Comparison of ENCODE assay signal across 38 cellular contexts in genomic region chr7:79952399-79952798, GRCh38.
"Had no signal": no experiment of that assay in that cellular context is flagged by ENCODE, and none has a peak within 500 bp of the region (broad histone marks: within the 10 kb centered on the region; RNA-seq: fewer than 3 reads in every experiment).

No MANE protein-coding gene starts in this region.

- DNase-seq: activated effector memory CD4-positive, alpha-beta T cell treated with anti-CD3 and anti-CD28 coated beads, Interleukin-2, amount 50 U/mL, for 16 hours; activated effector memory CD4-positive, alpha-beta T cell treated with Interleukin-2 at 50 U/mL for 16 hours; activated gamma-delta T cell; activated gamma-delta T cell treated with Interleukin-2 at 50 U/mL for 16 hours; activated naive CD4-positive, alpha-beta T cell; activated naive CD4-positive, alpha-beta T cell treated with anti-CD3 and anti-CD28 coated beads for 36 hours; activated naive CD4-positive, alpha-beta T cell treated with anti-CD3 and anti-CD28 coated beads, Interleukin-2, amount 10 ng/mL, durations not matched to agents 7 days and 5 days; activated naive CD4-positive, alpha-beta T cell treated with anti-CD3 and anti-CD28 coated beads, Interleukin-2, amount 50 U/mL, for 16 hours; activated naive CD4-positive, alpha-beta T cell treated with Interleukin-2 at 50 U/mL for 16 hours; activated naive CD8-positive, alpha-beta T cell treated with anti-CD3 and anti-CD28 coated beads for 36 hours; activated naive CD8-positive, alpha-beta T cell treated with anti-CD3 and anti-CD28 coated beads, Interleukin-2, amount 10 ng/mL, durations not matched to agents 7 days and 5 days; activated naive CD8-positive, alpha-beta T cell treated with anti-CD3 and anti-CD28 coated beads, Interleukin-2, amount 50 U/mL, for 24 hours; activated T-cell treated with anti-CD3 and anti-CD28 coated beads, Interleukin-2, amount 50 U/mL, for 1 hour; activated T-cell treated with anti-CD3 and anti-CD28 coated beads, Interleukin-2, amount 50 U/mL, for 24 hours; activated T-cell treated with anti-CD3 and anti-CD28 coated beads, Interleukin-2, amount 50 U/mL, for 4 hours; activated T-cell treated with anti-CD3 and anti-CD28 coated beads, Interleukin-2, amount 50 U/mL, for 48 hours; activated T-cell treated with anti-CD3 and anti-CD28 coated beads, Interleukin-2, amount 50 U/mL, for 72 hours; adrenal gland; amniotic stem cell; amygdala; anterior cingulate cortex; aorta; body of pancreas; brain microvascular endothelial cell; caudate nucleus; central memory CD4-positive, alpha-beta T cell; cerebellar nuclear complex had no signal

- H3K36me3 ChIP-seq: adrenal gland, ascending aorta, brain microvascular endothelial cell, breast epithelium, cardiac muscle cell had no signal

- H3K9me3 Mint-ChIP-seq: activated naive CD4-positive, alpha-beta T cell treated with anti-CD3 and anti-CD28 coated beads for 36 hours; activated naive CD4-positive, alpha-beta T cell treated with anti-CD3 and anti-CD28 coated beads, Interleukin-2, amount 50 U/mL, for 24 hours; activated T-helper 1 cell treated with anti-CD3 and anti-CD28 coated beads, Interleukin-12 subunit alpha, Interleukin-12 subunit beta, Interleukin-2, Interleukin-4 antibody, amounts not matched to agents 30 ng/mL and 10 ng/mL and 1 ng/mL, durations not matched to agents 14 hours and 24 hours and 36 hours had no signal

- H3K9me3 ChIP-seq: adrenal gland, ascending aorta, body of pancreas, breast epithelium had no signal

- H3K4me1 Mint-ChIP-seq: activated naive CD4-positive, alpha-beta T cell treated with anti-CD3 and anti-CD28 coated beads, Interleukin-2, amount 10 ng/mL, durations not matched to agents 7 days and 5 days; activated naive CD4-positive, alpha-beta T cell treated with anti-CD3 and anti-CD28 coated beads, Interleukin-2, amount 50 U/mL, for 24 hours; activated naive CD8-positive, alpha-beta T cell treated with anti-CD3 and anti-CD28 coated beads for 36 hours; activated naive CD8-positive, alpha-beta T cell treated with anti-CD3 and anti-CD28 coated beads, Interleukin-2, amount 10 ng/mL, durations not matched to agents 7 days and 5 days; activated naive CD8-positive, alpha-beta T cell treated with anti-CD3 and anti-CD28 coated beads, Interleukin-2, amount 50 U/mL, for 24 hours; activated T-helper 17 cell treated with anti-CD3 and anti-CD28 coated beads, Interleukin-2, amount 50 U/mL, for 72 hours; brain; central memory CD8-positive, alpha-beta T cell had no signal

- H3K4me1 ChIP-seq: adrenal gland, ascending aorta, body of pancreas, breast epithelium had no signal

- H3K4me3 ChIP-seq: adrenal gland, ascending aorta, body of pancreas, breast epithelium, cardiac muscle cell had no signal

- H3K36me3 Mint-ChIP-seq: activated naive CD4-positive, alpha-beta T cell treated with anti-CD3 and anti-CD28 coated beads, Interleukin-2, amount 10 ng/mL, durations not matched to agents 7 days and 5 days; activated naive CD4-positive, alpha-beta T cell treated with anti-CD3 and anti-CD28 coated beads, Interleukin-2, amount 50 U/mL, for 24 hours; activated naive CD4-positive, alpha-beta T cell treated with anti-CD3 and anti-CD28 coated beads, Interleukin-2, amount 50 U/mL, for 72 hours; activated naive CD8-positive, alpha-beta T cell treated with anti-CD3 and anti-CD28 coated beads for 36 hours; activated naive CD8-positive, alpha-beta T cell treated with anti-CD3 and anti-CD28 coated beads, Interleukin-2, amount 10 ng/mL, durations not matched to agents 7 days and 5 days; brain had no signal

- H3K27me3 ChIP-seq: adrenal gland, ascending aorta, body of pancreas, brain microvascular endothelial cell, breast epithelium, cardiac muscle cell had no signal

- ATAC-seq: activated naive CD4-positive, alpha-beta T cell treated with anti-CD3 and anti-CD28 coated beads, Interleukin-2, amount 50 U/mL, for 72 hours; activated naive CD8-positive, alpha-beta T cell treated with anti-CD3 and anti-CD28 coated beads, Interleukin-2, amount 50 U/mL, for 24 hours; activated T-cell treated with anti-CD3 and anti-CD28 coated beads, Interleukin-2, amount 50 U/mL, for 4 hours; activated T-cell treated with anti-CD3 and anti-CD28 coated beads, Interleukin-2, amount 50 U/mL, for 72 hours; activated T-helper 17 cell treated with anti-CD3 and anti-CD28 coated beads, Interleukin-2, amount 50 U/mL, for 72 hours; body of pancreas had no signal

- H3K27ac ChIP-seq: adrenal gland, ascending aorta, body of pancreas, brain microvascular endothelial cell, breast epithelium, cardiac muscle cell had no signal

- H3K4me3 Mint-ChIP-seq: activated naive CD4-positive, alpha-beta T cell treated with anti-CD3 and anti-CD28 coated beads for 36 hours; activated naive CD4-positive, alpha-beta T cell treated with anti-CD3 and anti-CD28 coated beads, Interleukin-2, amount 10 ng/mL, durations not matched to agents 7 days and 5 days; activated naive CD4-positive, alpha-beta T cell treated with anti-CD3 and anti-CD28 coated beads, Interleukin-2, amount 50 U/mL, for 24 hours; activated naive CD8-positive, alpha-beta T cell; activated naive CD8-positive, alpha-beta T cell treated with anti-CD3 and anti-CD28 coated beads for 36 hours; activated naive CD8-positive, alpha-beta T cell treated with anti-CD3 and anti-CD28 coated beads, Interleukin-2, amount 10 ng/mL, durations not matched to agents 7 days and 5 days; activated naive CD8-positive, alpha-beta T cell treated with anti-CD3 and anti-CD28 coated beads, Interleukin-2, amount 50 U/mL, for 24 hours; activated T-cell treated with anti-CD3 and anti-CD28 coated beads, Interleukin-2, amount 50 U/mL, for 24 hours; activated T-cell treated with anti-CD3 and anti-CD28 coated beads, Interleukin-2, amount 50 U/mL, for 4 hours; activated T-cell treated with anti-CD3 and anti-CD28 coated beads, Interleukin-2, amount 50 U/mL, for 72 hours; activated T-helper 1 cell treated with anti-CD3 and anti-CD28 coated beads, Interleukin-12 subunit alpha, Interleukin-12 subunit beta, Interleukin-2, Interleukin-4 antibody, amounts not matched to agents 30 ng/mL and 10 ng/mL and 1 ng/mL, durations not matched to agents 14 hours and 24 hours and 36 hours; activated T-helper 17 cell treated with anti-CD3 and anti-CD28 coated beads, Interleukin-2, amount 50 U/mL, for 72 hours; brain; central memory CD8-positive, alpha-beta T cell had no signal

- H3K27ac Mint-ChIP-seq: activated naive CD4-positive, alpha-beta T cell treated with anti-CD3 and anti-CD28 coated beads for 36 hours; activated naive CD4-positive, alpha-beta T cell treated with anti-CD3 and anti-CD28 coated beads, Interleukin-2, amount 10 ng/mL, durations not matched to agents 7 days and 5 days; activated naive CD4-positive, alpha-beta T cell treated with anti-CD3 and anti-CD28 coated beads, Interleukin-2, amount 50 U/mL, for 24 hours; activated naive CD4-positive, alpha-beta T cell treated with anti-CD3 and anti-CD28 coated beads, Interleukin-2, amount 50 U/mL, for 72 hours; activated naive CD8-positive, alpha-beta T cell; activated naive CD8-positive, alpha-beta T cell treated with anti-CD3 and anti-CD28 coated beads for 36 hours; activated naive CD8-positive, alpha-beta T cell treated with anti-CD3 and anti-CD28 coated beads, Interleukin-2, amount 10 ng/mL, durations not matched to agents 7 days and 5 days; activated naive CD8-positive, alpha-beta T cell treated with anti-CD3 and anti-CD28 coated beads, Interleukin-2, amount 50 U/mL, for 24 hours; activated T-cell treated with anti-CD3 and anti-CD28 coated beads, Interleukin-2, amount 50 U/mL, for 24 hours; activated T-cell treated with anti-CD3 and anti-CD28 coated beads, Interleukin-2, amount 50 U/mL, for 72 hours; activated T-helper 1 cell treated with anti-CD3 and anti-CD28 coated beads, Interleukin-12 subunit alpha, Interleukin-12 subunit beta, Interleukin-2, Interleukin-4 antibody, amounts not matched to agents 30 ng/mL and 10 ng/mL and 1 ng/mL, durations not matched to agents 14 hours and 24 hours and 36 hours; activated T-helper 17 cell treated with anti-CD3 and anti-CD28 coated beads, Interleukin-2, amount 50 U/mL, for 72 hours; activated T-helper 2 cell treated with anti-CD3 and anti-CD28 coated beads, Interferon-gamma antibody, Interleukin-2, Interleukin-4, amounts not matched to agents 10 μg/mL and 5 μg/mL and 100 μg/mL, durations not matched to agents 14 hours and 24 hours and 36 hours; brain had no signal

- H3K27me3 Mint-ChIP-seq: activated naive CD4-positive, alpha-beta T cell treated with anti-CD3 and anti-CD28 coated beads, Interleukin-2, amount 10 ng/mL, durations not matched to agents 7 days and 5 days; activated naive CD4-positive, alpha-beta T cell treated with anti-CD3 and anti-CD28 coated beads, Interleukin-2, amount 50 U/mL, for 24 hours; activated naive CD8-positive, alpha-beta T cell; activated naive CD8-positive, alpha-beta T cell treated with anti-CD3 and anti-CD28 coated beads for 36 hours; activated naive CD8-positive, alpha-beta T cell treated with anti-CD3 and anti-CD28 coated beads, Interleukin-2, amount 10 ng/mL, durations not matched to agents 7 days and 5 days; activated naive CD8-positive, alpha-beta T cell treated with anti-CD3 and anti-CD28 coated beads, Interleukin-2, amount 50 U/mL, for 24 hours; activated T-cell treated with anti-CD3 and anti-CD28 coated beads, Interleukin-2, amount 50 U/mL, for 24 hours; activated T-helper 17 cell treated with anti-CD3 and anti-CD28 coated beads, Interleukin-2, amount 50 U/mL, for 72 hours; brain; central memory CD8-positive, alpha-beta T cell had no signal
